In the genomic region with DNA sequence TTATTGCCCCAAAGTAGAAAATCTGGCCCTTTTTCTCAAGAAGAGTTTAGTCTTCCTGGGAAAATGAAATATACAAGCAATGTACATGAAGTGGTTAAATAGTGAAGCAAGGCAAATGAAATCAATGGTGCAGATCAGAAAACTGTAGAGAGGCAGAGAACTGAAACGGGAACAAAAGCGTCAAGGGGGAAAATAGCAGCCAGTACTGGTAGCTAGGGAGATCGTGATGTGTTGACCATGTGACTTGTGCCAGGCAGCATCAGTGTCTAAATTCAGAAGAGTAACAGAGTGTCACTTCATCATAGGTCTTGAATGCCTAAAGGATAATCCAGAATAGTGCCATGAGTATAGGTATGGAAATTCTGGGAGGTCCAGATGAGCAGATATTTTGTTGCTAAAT, we compare ENCODE assay signal across 11 cellular contexts.
A peak's percentile ranks its signal among the peaks of the same experiment; 100 is the strongest.
DNase-seq lines count a peak whose midpoint lies in the region; ATAC-seq lines count a peak whose summit lies in the region.
"Had no signal": no experiment of that assay in that cellular context is flagged by ENCODE, and none has a peak within 500 bp of the region (broad histone marks: within the 10 kb centered on the region; RNA-seq: fewer than 3 reads in every experiment).

No MANE protein-coding gene starts in this region.

- DNase-seq in NAMALWA (ENCODE audit: low spot score) (peak; percentile 31), DMS 273 (lab: John Stamatoyannopoulos, UW; ENCODE audit: unreplicated experiment) (no peak), activated gamma-delta T cell treated with Interleukin-2 at 50 U/mL for 16 hours (no peak)
- no peak for DNase-seq in activated CD4-positive, alpha-beta T cell treated with anti-CD3 and anti-CD28 coated beads, Interleukin-2, amount 50 U/mL, for 1 hour
- DNase-seq in activated T-cell treated with anti-CD3 and anti-CD28 coated beads, Interleukin-2, amount 50 U/mL, for 72 hours: no peak
- DNase-seq: activated T-cell treated with anti-CD3 and anti-CD28 coated beads for 4 hours, brain microvascular endothelial cell, OCI-M1 had no signal

- no peak overlapping the region for H3K27ac Mint-ChIP-seq in activated T-cell treated with anti-CD3 and anti-CD28 coated beads, Interleukin-2, amount 50 U/mL, for 72 hours

- ATAC-seq in GM18499 (IDR thresholded peaks at IDR 0.05; ENCODE audit: insufficient read depth, unreplicated experiment) (peak; percentile 62), GM19463 (IDR thresholded peaks at IDR 0.05; ENCODE audit: unreplicated experiment) (peak; percentile 60), HG02973 (IDR thresholded peaks at IDR 0.05; ENCODE audit: unreplicated experiment) (peak; percentile 58)
- no peak for ATAC-seq in activated T-cell treated with anti-CD3 and anti-CD28 coated beads, Interleukin-2, amount 50 U/mL, for 72 hours (replicated peaks in 1 of 2)

- no peaks in the 10 kb centered on the region for H3K4me1 Mint-ChIP-seq in activated T-cell treated with anti-CD3 and anti-CD28 coated beads, Interleukin-2, amount 50 U/mL, for 72 hours (ENCODE audit: low read depth)

- H3K27me3 Mint-ChIP-seq in activated T-cell treated with anti-CD3 and anti-CD28 coated beads, Interleukin-2, amount 50 U/mL, for 72 hours (ENCODE audit: low read depth): no peaks in the 10 kb centered on the region

- peaks cover 0 to 4% of the 10 kb centered on the region in 2 donors for H3K9me3 Mint-ChIP-seq in activated T-cell treated with anti-CD3 and anti-CD28 coated beads, Interleukin-2, amount 50 U/mL, for 72 hours

- H3K36me3 Mint-ChIP-seq in activated T-cell treated with anti-CD3 and anti-CD28 coated beads, Interleukin-2, amount 50 U/mL, for 72 hours (ENCODE audit: insufficient read depth in 2 of 2): no peaks in the 10 kb centered on the region

- H3K4me3 Mint-ChIP-seq in activated T-cell treated with anti-CD3 and anti-CD28 coated beads, Interleukin-2, amount 50 U/mL, for 72 hours: no peak overlapping the region

Comparison
In these comparisons a context has a peak if more than half of its experiments do, and no peak if none do; other contexts are left out.
1. ATAC-seq: peak in GM18499 (single experiment), GM19463 (single experiment) and HG02973 (single experiment); none in activated T-cell treated with anti-CD3 and anti-CD28 coated beads, Interleukin-2, amount 50 U/mL, for 72 hours (0 of 2).